Comparison of ENCODE assay signal across 20 cellular contexts in genomic region chr7:120993011-120993574, GRCh38. TPM values are rescaled to one million over a fixed set of nuclear protein-coding genes. Genes with fewer than 3 reads are reported as not detected.
DNase-seq lines count a peak whose midpoint lies in the region; ATAC-seq and TF ChIP-seq lines count a peak whose summit lies in the region.
"Had no signal": no experiment of that assay in that cellular context is flagged by ENCODE, and none has a peak within 500 bp of the region (broad histone marks: within the 10 kb centered on the region; RNA-seq: fewer than 3 reads in every experiment).

No MANE protein-coding gene starts in this region.

- no peak overlapping the region for H4K91ac ChIP-seq in trophoblast cell (ENCODE audit: low read depth, low read length)

- H3K18ac ChIP-seq in trophoblast cell (ENCODE audit: low read length), result no peak overlapping the region

- H2AFZ ChIP-seq in trophoblast cell (ENCODE audit: insufficient read depth, low read length, poor library complexity), result no peak overlapping the region

- no peak overlapping the region for H2AK5ac ChIP-seq in trophoblast cell (ENCODE audit: low read length)

- no peak overlapping the region for H2BK5ac ChIP-seq in trophoblast cell (ENCODE audit: low read depth, low read length, poor library complexity)

- H3K4ac ChIP-seq in trophoblast cell (ENCODE audit: low read depth, low read length), result no peak overlapping the region

- CTCF ChIA-PET in AG04450 (lab: Charles Lee), result interaction anchor here (8.9 kb wide), 1 partner anchor 89 kb away, joined by 178 read pairs; no protein-coding TSS in a partner anchor

- intact Hi-C loops in mucosa of descending colon (cut with DNase I, micrococcal nuclease), result no loop called here

- H3K9me3 ChIP-seq in AG04450 (ENCODE audit: control insufficient read depth, insufficient read depth, low read length), result no peaks in the 10 kb centered on the region
- no peaks in the 10 kb centered on the region for H3K9me3 ChIP-seq in skeletal muscle satellite cell (replicated peaks; ENCODE audit: low read length)
- H3K9me3 ChIP-seq in trophoblast cell (ENCODE audit: insufficient read depth, low read depth, low read length), result no peaks in the 10 kb centered on the region
- no peaks in the 10 kb centered on the region for H3K9me3 ChIP-seq in mucosa of descending colon
- H3K9me3 ChIP-seq: pancreas had no signal

- ATAC-seq in mucosa of descending colon (no peak), GM21381 (IDR thresholded peaks at IDR 0.05; ENCODE audit: unreplicated experiment) (no peak)
- ATAC-seq: activated naive CD8-positive, alpha-beta T cell treated with anti-CD3 and anti-CD28 coated beads, Interleukin-2, amount 50 U/mL, for 24 hours; pancreas; sciatic nerve; stimulated activated naive CD8-positive, alpha-beta T cell treated with anti-CD3 and anti-CD28 coated beads, Interleukin-15, Interleukin-2, amounts not matched to agents 100 U/mL and 50 U/mL, for 24 hours had no signal

- H3K27ac ChIP-seq in AG04450 (ENCODE audit: low read depth, low read length) (no peak overlapping the region), trophoblast cell (ENCODE audit: low read depth, low read length) (no peak overlapping the region)
- H3K27ac ChIP-seq: cardiac muscle cell, epithelial cell of prostate, KMS-11, pancreas had no signal

- no peaks in the 10 kb centered on the region for H3K79me1 ChIP-seq in trophoblast cell (ENCODE audit: low read length)

- H3K4me2 ChIP-seq in skeletal muscle satellite cell (ENCODE audit: low read length), result peak overlapping the region; percentile 88
- no peak overlapping the region for H3K4me2 ChIP-seq in trophoblast cell (ENCODE audit: low read length)
- H3K4me2 ChIP-seq: KMS-11 had no signal

- H3K14ac ChIP-seq in trophoblast cell (ENCODE audit: low read length), result no peak overlapping the region

- TF ChIP-seq CTCF in AG04450 (IDR thresholded peaks at IDR 0.05; ENCODE audit: low read depth, low read length), result no peak
- TF ChIP-seq CTCF in WI38 (IDR thresholded peaks at IDR 0.05; ENCODE audit: low read depth, low read length), result no peak
- no peak for TF ChIP-seq CTCF in fibroblast of villous mesenchyme (IDR thresholded peaks at IDR 0.05; ENCODE audit: insufficient read depth, low read depth, low read length)
- no peak for TF ChIP-seq CTCF in mucosa of descending colon (IDR thresholded peaks at IDR 0.05)

- no peaks in the 10 kb centered on the region for H3K79me2 ChIP-seq in trophoblast cell (ENCODE audit: control insufficient read depth, insufficient read depth, low read length, poor library complexity)

- H3K4me1 ChIP-seq in skeletal muscle satellite cell (ENCODE audit: control insufficient read depth, insufficient read depth, low read length) (peaks cover 50% of the 10 kb centered on the region), trophoblast cell (ENCODE audit: control insufficient read depth in 1 of 2, insufficient read depth in 2 of 2, low read length in 2 of 2) (no peaks in the 10 kb centered on the region), mucosa of descending colon (ENCODE audit: low read depth) (peaks cover 6% of the 10 kb centered on the region)

- no peak overlapping the region for H2BK12ac ChIP-seq in trophoblast cell (ENCODE audit: low read length)

- DNase-seq in AG04450 (ENCODE audit: low read depth, low spot score) (no peak), fibroblast of villous mesenchyme (ENCODE audit: low read depth) (no peak), trophoblast cell (no peak), mucosa of descending colon (no peak)
- no peak for DNase-seq in activated CD4-positive, alpha-beta T cell treated with anti-CD3 and anti-CD28 coated beads for 48 hours
- DNase-seq: activated CD4-positive, alpha-beta T cell treated with anti-CD3 and anti-CD28 coated beads, Interleukin-2, amount 10 ng/mL, durations not matched to agents 24 days and 14 days; activated CD8-positive, alpha-beta memory T cell treated with anti-CD3 and anti-CD28 coated beads, Interleukin-2, amount 50 U/mL, for 4 hours; activated naive CD8-positive, alpha-beta T cell treated with anti-CD3 and anti-CD28 coated beads, Interleukin-2, amount 50 U/mL, for 24 hours; glutamatergic neuron; NCI-H2029; NCI-H446 treated with DMSO at 0.1 percent for 48 hours; pancreas; stimulated activated naive CD8-positive, alpha-beta T cell treated with anti-CD3 and anti-CD28 coated beads, Interleukin-15, Interleukin-2, amounts not matched to agents 100 U/mL and 50 U/mL, for 24 hours had no signal

- POLR2A ChIA-PET in AG04450 (lab: Yijun Ruan, JAX), result no interaction called here

- H4K8ac ChIP-seq in trophoblast cell (ENCODE audit: low read depth, low read length), result no peak overlapping the region

- H4K12ac ChIP-seq in trophoblast cell (ENCODE audit: low read depth, low read length), result no peak overlapping the region

- H3K23ac ChIP-seq in trophoblast cell (ENCODE audit: low read length), result no peak overlapping the region

- no peak overlapping the region for H2BK120ac ChIP-seq in trophoblast cell (ENCODE audit: insufficient read depth, low read length, poor library complexity)

- H3K4me3 ChIP-seq in AG04450 (ENCODE audit: low read depth, low read length) (peak overlapping the region; percentile 76), WI38 (ENCODE audit: low read depth, low read length) (peak overlapping the region; percentile 85), fibroblast of villous mesenchyme (ENCODE audit: low read depth, low read length) (peak overlapping the region; percentile 65), skeletal muscle satellite cell (ENCODE audit: low read length) (peak overlapping the region; percentile 70), trophoblast cell (ENCODE audit: low read depth, low read length) (no peak overlapping the region), mucosa of descending colon (no peak overlapping the region)
- H3K4me3 ChIP-seq: cardiac muscle cell, pancreas had no signal

- H3K36me3 ChIP-seq in skeletal muscle satellite cell (ENCODE audit: insufficient read depth, low read length) (no peaks in the 10 kb centered on the region), trophoblast cell (ENCODE audit: control insufficient read depth in 1 of 2, insufficient read depth in 2 of 2, low read length in 2 of 2) (no peaks in the 10 kb centered on the region), mucosa of descending colon (ENCODE audit: low read depth) (no peaks in the 10 kb centered on the region)
- H3K36me3 ChIP-seq: cardiac muscle cell, pancreas had no signal

- peak overlapping the region; percentile 87 for H3K9ac ChIP-seq in skeletal muscle satellite cell (ENCODE audit: low read depth, low read length)
- H3K9ac ChIP-seq in trophoblast cell (ENCODE audit: low read length), result no peak overlapping the region
- H3K9ac ChIP-seq: KMS-11 had no signal

- H3K27me3 ChIP-seq in AG04450 (ENCODE audit: control insufficient read depth, insufficient read depth, low read length) (no peaks in the 10 kb centered on the region), skeletal muscle satellite cell (ENCODE audit: control insufficient read depth, insufficient read depth, low read length) (no peaks in the 10 kb centered on the region), trophoblast cell (ENCODE audit: insufficient read depth, low read length) (no peaks in the 10 kb centered on the region)
- H3K27me3 ChIP-seq: cardiac muscle cell had no signal

RNA-seq across cellular contexts. Expression of gene CPED1, which starts 4.6 kb away (rescaled TPM):
- polyA plus RNA-seq in AG04450 (2011; rRNA removed), result 47.6 and 52.0 TPM in 2 replicates
- 87.6 and 120 TPM in 2 replicates for polyA minus RNA-seq in AG04450 (2011; rRNA and poly(A)+ RNA removed)
- total RNA-seq in fibroblast of villous mesenchyme (95.9 and 106 TPM in 2 replicates), mucosa of descending colon (10 to 100 TPM in 1 of 3 donors, 1 to 10 TPM in 2; 6.5 to 67.7 (median 8.8) TPM)
- 28.6 and 29.9 TPM in 2 replicates for total RNA-seq in skeletal muscle satellite cell (2012; rRNA removed)
- 0.05 and 0.07 TPM in 2 replicates for polyA plus RNA-seq in trophoblast cell (2013)
- total RNA-seq: activated CD4-positive, alpha-beta T cell treated with anti-CD3 and anti-CD28 coated beads, Interleukin-2, amount 10 ng/mL, durations not matched to agents 24 days and 14 days had no signal

RNA-seq across cellular contexts. Expression of gene ING3, which starts 42.5 kb away (rescaled TPM):
- polyA plus RNA-seq in AG04450 (2011; rRNA removed), result 9.8 and 14.5 TPM in 2 replicates
- 6.3 and 10.1 TPM in 2 replicates for polyA minus RNA-seq in AG04450 (2011; rRNA and poly(A)+ RNA removed)
- 11.9 and 21.2 TPM in 2 replicates for total RNA-seq in fibroblast of villous mesenchyme
- total RNA-seq in skeletal muscle satellite cell (2012; rRNA removed), result 7.2 and 9.4 TPM in 2 replicates
- 10.3 and 11.2 TPM in 2 replicates for polyA plus RNA-seq in trophoblast cell (2013)
- 10 to 100 TPM; 18.2 to 21.7 (median 20.7) TPM for total RNA-seq in mucosa of descending colon

Comparison
In these comparisons a context has a peak if more than half of its experiments do, and no peak if none do; other contexts are left out.
1. H3K4me3 ChIP-seq: peak in AG04450 (single experiment), WI38 (single experiment), fibroblast of villous mesenchyme (single experiment) and skeletal muscle satellite cell (single experiment); none in trophoblast cell (single experiment) and mucosa of descending colon (single experiment).